ENCODE assay signal across 9 cellular contexts in the genomic region with DNA sequence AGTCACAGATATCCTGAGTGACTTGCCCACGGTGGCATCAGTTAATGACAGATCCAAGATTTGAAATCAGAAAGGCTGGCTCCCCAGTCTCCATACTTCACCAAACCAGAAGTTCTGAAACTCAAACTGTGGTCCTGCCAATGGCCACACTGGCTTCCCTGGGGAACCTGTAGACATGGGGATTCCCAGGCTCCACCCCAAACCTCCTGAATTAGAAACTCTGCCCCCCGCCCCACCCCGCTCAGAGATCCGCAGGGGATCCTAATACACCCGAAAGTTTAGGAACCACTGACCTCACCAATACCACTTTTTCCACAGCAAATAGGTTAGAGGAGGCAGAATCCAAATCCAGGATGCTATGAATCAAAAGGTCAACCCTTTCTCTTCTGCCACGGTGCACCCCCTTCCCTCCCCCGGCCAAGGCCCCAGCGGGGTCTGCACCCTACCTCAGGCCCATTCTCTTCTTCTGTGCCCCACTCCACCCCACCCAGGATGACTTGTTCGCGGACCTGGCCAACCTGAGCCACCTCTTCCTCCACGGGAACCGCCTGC. TPM values are rescaled to one million over a fixed set of nuclear protein-coding genes. Genes with fewer than 3 reads are reported as not detected.
DNase-seq lines count a peak whose midpoint lies in the region; ATAC-seq and TF ChIP-seq lines count a peak whose summit lies in the region.
"Had no signal": no experiment of that assay in that cellular context is flagged by ENCODE, and none has a peak within 500 bp of the region (broad histone marks: within the 10 kb centered on the region; RNA-seq: fewer than 3 reads in every experiment).

No MANE protein-coding gene starts in this region.

- peaks cover 49% of the 10 kb centered on the region for H3K27me3 Mint-ChIP-seq in activated T-helper 1 cell treated with anti-CD3 and anti-CD28 coated beads, Interleukin-12 subunit alpha, Interleukin-12 subunit beta, Interleukin-2, Interleukin-4 antibody, amounts not matched to agents 30 ng/mL and 10 ng/mL and 1 ng/mL, durations not matched to agents 14 hours and 24 hours and 36 hours (ENCODE audit: insufficient read depth)

- no peaks in the 10 kb centered on the region for H3K36me3 Mint-ChIP-seq in activated T-helper 1 cell treated with anti-CD3 and anti-CD28 coated beads, Interleukin-12 subunit alpha, Interleukin-12 subunit beta, Interleukin-2, Interleukin-4 antibody, amounts not matched to agents 30 ng/mL and 10 ng/mL and 1 ng/mL, durations not matched to agents 14 hours and 24 hours and 36 hours (ENCODE audit: low read depth)

- TF ChIP-seq CTCF in left ventricle myocardium inferior (IDR thresholded peaks at IDR 0.05; ENCODE audit: borderline replicate concordance) = no peak
- no peak for TF ChIP-seq CTCF in lower lobe of right lung (IDR thresholded peaks at IDR 0.05)

- 37% methylated on average over 12 of the region's 12 CpGs for WGBS in urinary bladder

- H3K27ac ChIP-seq in left ventricle myocardium inferior (replicated peaks) = no peak overlapping the region
- H3K27ac ChIP-seq in lower lobe of right lung = no peak overlapping the region
- H3K27ac ChIP-seq in urinary bladder (ENCODE audit: low read depth) = no peak overlapping the region
- H3K27ac ChIP-seq in caudate nucleus (ENCODE audit: low read depth, low read length) = no peak overlapping the region
- H3K27ac ChIP-seq: SJSA1 had no signal

- DNase-seq in left ventricle myocardium inferior (no peak), left cardiac atrium (no peak), lower lobe of right lung (no peak), caudate nucleus (lab: John Stamatoyannopoulos, UW) (no peak), kidney glomerular epithelial cell (lab: John Stamatoyannopoulos, UW) (no peak)
- no peak for DNase-seq in activated T-helper 1 cell treated with anti-CD3 and anti-CD28 coated beads, Interleukin-12 subunit alpha, Interleukin-12 subunit beta, Interleukin-2, Interleukin-4 antibody, amounts not matched to agents 30 ng/mL and 10 ng/mL and 1 ng/mL, durations not matched to agents 14 hours and 24 hours and 36 hours (ENCODE audit: low spot score)
- DNase-seq in stimulated activated CD4-positive, alpha-beta T cell treated with anti-CD3 and anti-CD28 coated beads, Interleukin-4, amount 100 ng/mL, for 1 hour = no peak

- no peaks in the 10 kb centered on the region for H3K36me3 ChIP-seq in left ventricle myocardium inferior
- H3K36me3 ChIP-seq in lower lobe of right lung = no peaks in the 10 kb centered on the region
- no peaks in the 10 kb centered on the region for H3K36me3 ChIP-seq in urinary bladder (ENCODE audit: insufficient read depth)
- H3K36me3 ChIP-seq: SJSA1 had no signal

- H3K27me3 ChIP-seq in left ventricle myocardium inferior (ENCODE audit: low read depth) (peaks cover 41% of the 10 kb centered on the region), lower lobe of right lung (ENCODE audit: low read depth) (peaks cover 7% of the 10 kb centered on the region)

- ATAC-seq in left cardiac atrium (no peak), lower lobe of right lung (no peak)

- H3K4me1 Mint-ChIP-seq in activated T-helper 1 cell treated with anti-CD3 and anti-CD28 coated beads, Interleukin-12 subunit alpha, Interleukin-12 subunit beta, Interleukin-2, Interleukin-4 antibody, amounts not matched to agents 30 ng/mL and 10 ng/mL and 1 ng/mL, durations not matched to agents 14 hours and 24 hours and 36 hours (ENCODE audit: low read depth) = peaks cover 29% of the 10 kb centered on the region

- H3K4me3 Mint-ChIP-seq in activated T-helper 1 cell treated with anti-CD3 and anti-CD28 coated beads, Interleukin-12 subunit alpha, Interleukin-12 subunit beta, Interleukin-2, Interleukin-4 antibody, amounts not matched to agents 30 ng/mL and 10 ng/mL and 1 ng/mL, durations not matched to agents 14 hours and 24 hours and 36 hours = peak overlapping the region; percentile 63

- H3K9me3 ChIP-seq in left ventricle myocardium inferior (replicated peaks) (no peaks in the 10 kb centered on the region), lower lobe of right lung (no peaks in the 10 kb centered on the region)
- H3K9me3 ChIP-seq: SJSA1 had no signal

- H3K9me3 Mint-ChIP-seq in activated T-helper 1 cell treated with anti-CD3 and anti-CD28 coated beads, Interleukin-12 subunit alpha, Interleukin-12 subunit beta, Interleukin-2, Interleukin-4 antibody, amounts not matched to agents 30 ng/mL and 10 ng/mL and 1 ng/mL, durations not matched to agents 14 hours and 24 hours and 36 hours = no peaks in the 10 kb centered on the region

- H3K27ac Mint-ChIP-seq in activated T-helper 1 cell treated with anti-CD3 and anti-CD28 coated beads, Interleukin-12 subunit alpha, Interleukin-12 subunit beta, Interleukin-2, Interleukin-4 antibody, amounts not matched to agents 30 ng/mL and 10 ng/mL and 1 ng/mL, durations not matched to agents 14 hours and 24 hours and 36 hours = peak overlapping the region; percentile 23

- peak overlapping the region; percentile 73 for H3K4me3 ChIP-seq in left ventricle myocardium inferior
- peak overlapping the region; percentile 60 for H3K4me3 ChIP-seq in lower lobe of right lung
- peak overlapping the region; percentile 40 for H3K4me3 ChIP-seq in urinary bladder (ENCODE audit: low read depth, low read length)

- intact Hi-C loops in left ventricle myocardium inferior (cut with micrococcal nuclease) (no loop called here), left cardiac atrium (cut with DNase I) (no loop called here), lower lobe of right lung (cut with DNase I) (no loop called here)
- intact Hi-C loops in activated T-helper 1 cell treated with anti-CD3 and anti-CD28 coated beads, Interleukin-12 subunit alpha, Interleukin-12 subunit beta, Interleukin-2, Interleukin-4 antibody, amounts not matched to agents 30 ng/mL and 10 ng/mL and 1 ng/mL, durations not matched to agents 14 hours and 24 hours and 36 hours (cut with micrococcal nuclease) = loop anchor here (1.0 kb wide), 1 partner anchor 15 kb away; the partner anchor contains the start of gene RTN4RL2

- H3K4me1 ChIP-seq in left ventricle myocardium inferior (peaks cover 32% of the 10 kb centered on the region), lower lobe of right lung (peaks cover 20% of the 10 kb centered on the region), urinary bladder (ENCODE audit: insufficient read depth) (peaks cover 3% of the 10 kb centered on the region)

RNA-seq across cellular contexts. Expression of gene RTN4RL2, which starts 15.4 kb away (rescaled TPM):
- total RNA-seq in left ventricle myocardium inferior = 1.3 TPM
- 1 to 10 TPM; 1.9 to 2.4 TPM for total RNA-seq in left cardiac atrium
- 0.54 TPM in 1 of 2 replicates, not detected in the other for total RNA-seq in activated T-helper 1 cell treated with anti-CD3 and anti-CD28 coated beads, Interleukin-12 subunit alpha, Interleukin-12 subunit beta, Interleukin-2, Interleukin-4 antibody, amounts not matched to agents 30 ng/mL and 10 ng/mL and 1 ng/mL, durations not matched to agents 14 hours and 24 hours and 36 hours
- 4.8 TPM for total RNA-seq in lower lobe of right lung
- 0.58 TPM for total RNA-seq in urinary bladder
- polyA plus RNA-seq in urinary bladder = 1.4 TPM
- total RNA-seq: SJSA1 had no signal

RNA-seq across cellular contexts. Expression of gene SLC43A1, which starts 39.8 kb away (rescaled TPM):
- total RNA-seq in left ventricle myocardium inferior = 4.3 TPM
- total RNA-seq in left cardiac atrium = 1 to 10 TPM; 5.8 to 7.2 TPM
- total RNA-seq in activated T-helper 1 cell treated with anti-CD3 and anti-CD28 coated beads, Interleukin-12 subunit alpha, Interleukin-12 subunit beta, Interleukin-2, Interleukin-4 antibody, amounts not matched to agents 30 ng/mL and 10 ng/mL and 1 ng/mL, durations not matched to agents 14 hours and 24 hours and 36 hours = 29.1 and 30.3 TPM in 2 replicates
- 13.2 TPM for total RNA-seq in lower lobe of right lung
- total RNA-seq in urinary bladder = 16.8 TPM
- polyA plus RNA-seq in urinary bladder = 33.0 TPM

RNA-seq across cellular contexts. Expression of gene SLC43A3, which starts 48.8 kb away (rescaled TPM):
- total RNA-seq in left ventricle myocardium inferior (21.0 TPM), left cardiac atrium (10 to 100 TPM; 39.3 to 46.7 TPM), lower lobe of right lung (102 TPM), urinary bladder (27.3 TPM)
- total RNA-seq in activated T-helper 1 cell treated with anti-CD3 and anti-CD28 coated beads, Interleukin-12 subunit alpha, Interleukin-12 subunit beta, Interleukin-2, Interleukin-4 antibody, amounts not matched to agents 30 ng/mL and 10 ng/mL and 1 ng/mL, durations not matched to agents 14 hours and 24 hours and 36 hours = 181 and 184 TPM in 2 replicates
- 39.7 TPM for polyA plus RNA-seq in urinary bladder

RNA-seq across cellular contexts. Expression of gene TIMM10, which starts 54.8 kb away (rescaled TPM):
- total RNA-seq in left ventricle myocardium inferior (61.0 TPM), left cardiac atrium (10 to 100 TPM; 58.0 to 58.9 TPM), lower lobe of right lung (35.3 TPM), urinary bladder (14.3 TPM)
- total RNA-seq in activated T-helper 1 cell treated with anti-CD3 and anti-CD28 coated beads, Interleukin-12 subunit alpha, Interleukin-12 subunit beta, Interleukin-2, Interleukin-4 antibody, amounts not matched to agents 30 ng/mL and 10 ng/mL and 1 ng/mL, durations not matched to agents 14 hours and 24 hours and 36 hours = 98.2 and 99.6 TPM in 2 replicates
- polyA plus RNA-seq in urinary bladder = 40.7 TPM
